1 cellular context compared by ENCODE assay signal in the genomic region with DNA sequence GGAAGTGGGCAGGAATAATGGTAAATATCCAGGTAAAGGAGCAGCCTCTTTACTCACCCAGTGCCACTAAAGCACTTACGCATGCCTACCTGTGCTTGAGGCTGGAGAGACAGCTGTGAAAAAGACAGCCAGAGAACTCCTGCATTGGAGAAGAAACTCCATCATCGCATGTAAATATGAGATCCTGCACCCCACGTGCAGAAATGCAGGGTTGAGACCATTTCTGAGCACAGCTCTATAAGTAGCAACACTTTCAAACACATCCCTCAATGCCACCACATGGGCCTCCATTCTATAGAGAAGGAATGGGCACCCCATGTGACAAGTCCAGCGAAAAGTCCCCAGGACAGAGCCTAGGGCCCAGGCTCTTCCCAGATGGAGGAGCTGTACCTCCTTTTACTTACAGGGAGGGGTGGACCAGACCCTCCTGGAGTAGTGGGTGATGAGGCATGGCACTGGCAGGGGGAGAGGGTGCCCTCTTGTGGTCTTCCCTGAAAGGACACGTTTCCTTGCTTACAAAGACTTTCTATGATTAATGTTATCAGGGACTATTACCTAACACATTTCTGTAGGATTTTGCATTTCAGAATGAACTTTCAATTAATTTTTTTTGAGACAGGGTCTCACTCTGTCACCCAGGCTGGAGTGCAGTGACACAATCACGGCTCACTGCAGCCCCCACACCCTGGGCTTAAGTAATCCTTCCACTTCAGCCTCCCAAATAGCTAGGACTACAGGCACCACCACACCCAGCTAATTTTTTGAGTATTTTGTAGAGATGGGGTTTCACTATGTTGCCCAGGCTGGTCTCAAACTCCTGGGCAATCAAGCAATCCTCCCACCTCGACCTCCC.
TF ChIP-seq lines count a peak whose summit lies in the region.

No MANE protein-coding gene starts in this region.

TF ChIP-seq in HEK293, 187 proteins besides CTCF, POLR2A, EP300 and RAD21:
- TF ChIP-seq, protein P1, sequence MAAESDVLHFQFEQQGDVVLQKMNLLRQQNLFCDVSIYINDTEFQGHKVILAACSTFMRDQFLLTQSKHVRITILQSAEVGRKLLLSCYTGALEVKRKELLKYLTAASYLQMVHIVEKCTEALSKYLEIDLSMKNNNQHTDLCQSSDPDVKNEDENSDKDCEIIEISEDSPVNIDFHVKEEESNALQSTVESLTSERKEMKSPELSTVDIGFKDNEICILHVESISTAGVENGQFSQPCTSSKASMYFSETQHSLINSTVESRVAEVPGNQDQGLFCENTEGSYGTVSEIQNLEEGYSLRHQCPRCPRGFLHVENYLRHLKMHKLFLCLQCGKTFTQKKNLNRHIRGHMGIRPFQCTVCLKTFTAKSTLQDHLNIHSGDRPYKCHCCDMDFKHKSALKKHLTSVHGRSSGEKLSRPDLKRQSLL (tag by site-specific recombination; IDR thresholded peaks at IDR 0.05), result no peak
- TF ChIP-seq ZNF529 (tag by site-specific recombination; IDR thresholded peaks at IDR 0.05; ENCODE audit: insufficient replicate concordance) (no peak), ZNF654 (tag by site-specific recombination; IDR thresholded peaks at IDR 0.05; ENCODE audit: low read depth) (peak; percentile 66), ZNF600 (tag by site-specific recombination; IDR thresholded peaks at IDR 0.05) (no peak), ZEB2 (tag by site-specific recombination; IDR thresholded peaks at IDR 0.05) (no peak), KLF8 (tag by site-specific recombination; IDR thresholded peaks at IDR 0.05) (no peak), ZNF701 (tag by site-specific recombination; IDR thresholded peaks at IDR 0.05) (no peak), ZNF2 (tag by site-specific recombination; IDR thresholded peaks at IDR 0.05) (no peak), ZBTB20 (tag by site-specific recombination; IDR thresholded peaks at IDR 0.05) (no peak), ZNF777 (tag by site-specific recombination; IDR thresholded peaks at IDR 0.05; ENCODE audit: borderline replicate concordance) (no peak), ZFHX2 (tag by site-specific recombination; conservative IDR thresholded peaks at IDR 0.05) (no peak), ZNF558 (tag by site-specific recombination; IDR thresholded peaks at IDR 0.05) (no peak)
- TF ChIP-seq, protein P2, sequence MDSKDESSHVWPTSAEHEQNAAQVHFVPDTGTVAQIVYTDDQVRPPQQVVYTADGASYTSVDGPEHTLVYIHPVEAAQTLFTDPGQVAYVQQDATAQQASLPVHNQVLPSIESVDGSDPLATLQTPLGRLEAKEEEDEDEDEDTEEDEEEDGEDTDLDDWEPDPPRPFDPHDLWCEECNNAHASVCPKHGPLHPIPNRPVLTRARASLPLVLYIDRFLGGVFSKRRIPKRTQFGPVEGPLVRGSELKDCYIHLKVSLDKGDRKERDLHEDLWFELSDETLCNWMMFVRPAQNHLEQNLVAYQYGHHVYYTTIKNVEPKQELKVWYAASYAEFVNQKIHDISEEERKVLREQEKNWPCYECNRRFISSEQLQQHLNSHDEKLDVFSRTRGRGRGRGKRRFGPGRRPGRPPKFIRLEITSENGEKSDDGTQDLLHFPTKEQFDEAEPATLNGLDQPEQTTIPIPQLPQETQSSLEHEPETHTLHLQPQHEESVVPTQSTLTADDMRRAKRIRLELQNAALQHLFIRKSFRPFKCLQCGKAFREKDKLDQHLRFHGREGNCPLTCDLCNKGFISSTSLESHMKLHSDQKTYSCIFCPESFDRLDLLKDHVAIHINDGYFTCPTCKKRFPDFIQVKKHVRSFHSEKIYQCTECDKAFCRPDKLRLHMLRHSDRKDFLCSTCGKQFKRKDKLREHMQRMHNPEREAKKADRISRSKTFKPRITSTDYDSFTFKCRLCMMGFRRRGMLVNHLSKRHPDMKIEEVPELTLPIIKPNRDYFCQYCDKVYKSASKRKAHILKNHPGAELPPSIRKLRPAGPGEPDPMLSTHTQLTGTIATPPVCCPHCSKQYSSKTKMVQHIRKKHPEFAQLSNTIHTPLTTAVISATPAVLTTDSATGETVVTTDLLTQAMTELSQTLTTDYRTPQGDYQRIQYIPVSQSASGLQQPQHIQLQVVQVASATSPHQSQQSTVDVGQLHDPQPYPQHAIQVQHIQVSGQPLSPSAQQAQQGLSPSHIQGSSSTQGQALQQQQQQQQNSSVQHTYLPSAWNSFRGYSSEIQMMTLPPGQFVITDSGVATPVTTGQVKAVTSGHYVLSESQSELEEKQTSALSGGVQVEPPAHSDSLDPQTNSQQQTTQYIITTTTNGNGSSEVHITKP (tag by site-specific recombination; IDR thresholded peaks at IDR 0.05), result peak; percentile 12; the same call in 1 of the 2 replicates
- TF ChIP-seq, protein P3, sequence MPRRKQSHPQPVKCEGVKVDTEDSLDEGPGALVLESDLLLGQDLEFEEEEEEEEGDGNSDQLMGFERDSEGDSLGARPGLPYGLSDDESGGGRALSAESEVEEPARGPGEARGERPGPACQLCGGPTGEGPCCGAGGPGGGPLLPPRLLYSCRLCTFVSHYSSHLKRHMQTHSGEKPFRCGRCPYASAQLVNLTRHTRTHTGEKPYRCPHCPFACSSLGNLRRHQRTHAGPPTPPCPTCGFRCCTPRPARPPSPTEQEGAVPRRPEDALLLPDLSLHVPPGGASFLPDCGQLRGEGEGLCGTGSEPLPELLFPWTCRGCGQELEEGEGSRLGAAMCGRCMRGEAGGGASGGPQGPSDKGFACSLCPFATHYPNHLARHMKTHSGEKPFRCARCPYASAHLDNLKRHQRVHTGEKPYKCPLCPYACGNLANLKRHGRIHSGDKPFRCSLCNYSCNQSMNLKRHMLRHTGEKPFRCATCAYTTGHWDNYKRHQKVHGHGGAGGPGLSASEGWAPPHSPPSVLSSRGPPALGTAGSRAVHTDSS (tag by site-specific recombination; IDR thresholded peaks at IDR 0.05), result no peak
- TF ChIP-seq, protein P4, sequence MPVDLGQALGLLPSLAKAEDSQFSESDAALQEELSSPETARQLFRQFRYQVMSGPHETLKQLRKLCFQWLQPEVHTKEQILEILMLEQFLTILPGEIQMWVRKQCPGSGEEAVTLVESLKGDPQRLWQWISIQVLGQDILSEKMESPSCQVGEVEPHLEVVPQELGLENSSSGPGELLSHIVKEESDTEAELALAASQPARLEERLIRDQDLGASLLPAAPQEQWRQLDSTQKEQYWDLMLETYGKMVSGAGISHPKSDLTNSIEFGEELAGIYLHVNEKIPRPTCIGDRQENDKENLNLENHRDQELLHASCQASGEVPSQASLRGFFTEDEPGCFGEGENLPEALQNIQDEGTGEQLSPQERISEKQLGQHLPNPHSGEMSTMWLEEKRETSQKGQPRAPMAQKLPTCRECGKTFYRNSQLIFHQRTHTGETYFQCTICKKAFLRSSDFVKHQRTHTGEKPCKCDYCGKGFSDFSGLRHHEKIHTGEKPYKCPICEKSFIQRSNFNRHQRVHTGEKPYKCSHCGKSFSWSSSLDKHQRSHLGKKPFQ (tag by site-specific recombination; IDR thresholded peaks at IDR 0.05), result no peak
TF ChIP-seq in HEK293: peak in this region for 2.
